Comparison of ENCODE assay signal across 15 cellular contexts in genomic region chr2:100285691-100286090, GRCh38. TPM values are rescaled to one million over a fixed set of nuclear protein-coding genes. Genes with fewer than 3 reads are reported as not detected.
DNase-seq lines count a peak whose midpoint lies in the region; ATAC-seq and TF ChIP-seq lines count a peak whose summit lies in the region.
"Had no signal": no experiment of that assay in that cellular context is flagged by ENCODE, and none has a peak within 500 bp of the region (broad histone marks: within the 10 kb centered on the region; RNA-seq: fewer than 3 reads in every experiment).

No MANE protein-coding gene starts in this region.

- intact Hi-C loops in body of pancreas (cut with DNase I) (no loop called here), uterus (cut with DNase I; ENCODE audit: low total_unique reads) (no loop called here)

- H3K27ac ChIP-seq in body of pancreas (peak overlapping the region; percentile 50 to 80 (median 64)), uterus (peak overlapping the region; percentile 87 to 91)
- no peak overlapping the region for H3K27ac ChIP-seq in effector memory CD4-positive, alpha-beta T cell (ENCODE audit: insufficient read depth, low read length, poor library complexity, severe bottlenecking)
- H3K27ac ChIP-seq: 22Rv1, neutrophil had no signal

- H3K27me3 ChIP-seq in body of pancreas: no peaks in the 10 kb centered on the region
- no peaks in the 10 kb centered on the region for H3K27me3 ChIP-seq in uterus
- no peaks in the 10 kb centered on the region for H3K27me3 ChIP-seq in effector memory CD4-positive, alpha-beta T cell (replicated peaks; ENCODE audit: control insufficient read depth, insufficient read depth, low read length, poor library complexity, severe bottlenecking)

- peak; percentile 90 for ATAC-seq in body of pancreas
- ATAC-seq in HG03095 (IDR thresholded peaks at IDR 0.05; ENCODE audit: unreplicated experiment): no peak

- H3K36me3 ChIP-seq in body of pancreas (replicated peaks in 1 of 2; ENCODE audit: insufficient read depth in 1 of 2, low read depth in 2 of 2): peaks cover 0 to 3% of the 10 kb centered on the region in 2 donors
- H3K36me3 ChIP-seq in uterus: no peaks in the 10 kb centered on the region
- no peaks in the 10 kb centered on the region for H3K36me3 ChIP-seq in effector memory CD4-positive, alpha-beta T cell (ENCODE audit: control insufficient read depth, insufficient read depth, low read length)
- H3K36me3 ChIP-seq: neutrophil had no signal

- 19 to 37% methylated on average over 6 of the region's 6 CpGs for WGBS in body of pancreas, 2 donors

- no peaks in the 10 kb centered on the region for H3K9me3 ChIP-seq in body of pancreas
- no peaks in the 10 kb centered on the region for H3K9me3 ChIP-seq in uterus
- H3K9me3 ChIP-seq in effector memory CD4-positive, alpha-beta T cell (ENCODE audit: control insufficient read depth, low read length): no peaks in the 10 kb centered on the region
- H3K9me3 ChIP-seq: neutrophil had no signal

- H3K4me3 ChIP-seq in body of pancreas (no peak overlapping the region), uterus (no peak overlapping the region)
- H3K4me3 ChIP-seq in effector memory CD4-positive, alpha-beta T cell (ENCODE audit: insufficient read depth, low read depth, low read length, poor library complexity, severe bottlenecking): no peak overlapping the region

- DNase-seq in DMS53 (lab: John Stamatoyannopoulos, UW): peak; percentile 31
- no peak for DNase-seq in DMS53 treated with DMSO at 0.1 percent for 48 hours (lab: John Stamatoyannopoulos, UW; ENCODE audit: unreplicated experiment)
- DNase-seq in body of pancreas: peak in 1 of 4 donors; percentile 21
- DNase-seq in kidney glomerular epithelial cell (lab: John Stamatoyannopoulos, UW): peak; percentile 98
- peak; percentile 63 to 68 for DNase-seq in uterus
- no peak for DNase-seq in effector memory CD4-positive, alpha-beta T cell
- DNase-seq in NCI-H2171 treated with DMSO at 0.1 percent for 48 hours (lab: John Stamatoyannopoulos, UW): no peak
- DNase-seq: activated naive CD8-positive, alpha-beta T cell treated with anti-CD3 and anti-CD28 coated beads, Interleukin-2, amount 10 ng/mL, durations not matched to agents 7 days and 5 days; DMS79 treated with DMSO at 0.1 percent for 48 hours; NCI-H1930; stimulated activated CD4-positive, alpha-beta T cell treated with anti-CD3 and anti-CD28 coated beads, Interleukin-4, amount 100 ng/mL, for 1 hour; T-helper 2 cell had no signal

- peaks cover 39% of the 10 kb centered on the region for H3K4me1 ChIP-seq in body of pancreas
- peaks cover 0 to 12% of the 10 kb centered on the region in 2 donors for H3K4me1 ChIP-seq in uterus
- no peaks in the 10 kb centered on the region for H3K4me1 ChIP-seq in effector memory CD4-positive, alpha-beta T cell (ENCODE audit: control insufficient read depth, insufficient read depth, low read length, poor library complexity, severe bottlenecking)

- TF ChIP-seq POLR2A in body of pancreas (IDR thresholded peaks at IDR 0.05): peak in 1 of 3 donors; percentile 5
- no peak for TF ChIP-seq POLR2A in uterus (IDR thresholded peaks at IDR 0.05)

- TF ChIP-seq CTCF in body of pancreas (IDR thresholded peaks at IDR 0.05) (no peak), uterus (IDR thresholded peaks at IDR 0.05) (no peak)

RNA-seq across cellular contexts. Expression of gene LONRF2, which starts 36.6 kb away (rescaled TPM):
- total RNA-seq in body of pancreas: 10 to 100 TPM; 12.5 to 14.2 TPM
- 100 to 1,000 TPM in 1 of 4 donors, 10 to 100 TPM in 3; 27.9 to 188 (median 58.5) TPM for total RNA-seq in uterus

Comparison
In these comparisons a context has a peak if more than half of its experiments do, and no peak if none do; other contexts are left out.
1. DNase-seq: peak in DMS53 (single experiment), kidney glomerular epithelial cell (single experiment) and uterus (2 of 2); none in DMS53 treated with DMSO at 0.1 percent for 48 hours (single experiment), effector memory CD4-positive, alpha-beta T cell (0 of 3) and NCI-H2171 treated with DMSO at 0.1 percent for 48 hours (single experiment).